In genomic region chr2:128733450-128733849, GRCh38 we compare ENCODE assay signal across 17 cellular contexts.
DNase-seq lines count a peak whose midpoint lies in the region; ATAC-seq and TF ChIP-seq lines count a peak whose summit lies in the region.
"Had no signal": no experiment of that assay in that cellular context is flagged by ENCODE, and none has a peak within 500 bp of the region (broad histone marks: within the 10 kb centered on the region; RNA-seq: fewer than 3 reads in every experiment).

No MANE protein-coding gene starts in this region.

- H3K27me3 ChIP-seq in BLaER1 (no peaks in the 10 kb centered on the region), RWPE2 (ENCODE audit: insufficient read depth, poor library complexity, severe bottlenecking) (no peaks in the 10 kb centered on the region), esophagus muscularis mucosa (peaks cover 0 to 37% (median 0%) of the 10 kb centered on the region in 4 donors), body of pancreas (peaks cover 0 to 4% of the 10 kb centered on the region in 2 donors)

- TF ChIP-seq CTCF in RWPE2 (IDR thresholded peaks at IDR 0.05; ENCODE audit: poor library complexity, severe bottlenecking): no peak
- no peak for TF ChIP-seq CTCF in esophagus muscularis mucosa (IDR thresholded peaks at IDR 0.05)
- no peak for TF ChIP-seq CTCF in body of pancreas (IDR thresholded peaks at IDR 0.05)

- WGBS in esophagus muscularis mucosa: 79% methylated on average over 5 of the region's 5 CpGs
- WGBS in body of pancreas, 2 donors: 70 to 79% methylated on average over 5 of the region's 5 CpGs

- H3K4me1 Mint-ChIP-seq in activated CD4-positive, alpha-beta T cell treated with anti-CD3 and anti-CD28 coated beads, Interleukin-2, amount 10 ng/mL, durations not matched to agents 7 days and 5 days: peaks cover 25% of the 10 kb centered on the region

- H3K4me3 Mint-ChIP-seq in activated CD4-positive, alpha-beta T cell treated with anti-CD3 and anti-CD28 coated beads, Interleukin-2, amount 10 ng/mL, durations not matched to agents 7 days and 5 days: no peak overlapping the region
- H3K4me3 Mint-ChIP-seq: CD4-positive, alpha-beta memory T cell; H9 had no signal

- H3K4me1 ChIP-seq in BLaER1 (peaks cover 62% of the 10 kb centered on the region), RWPE2 (ENCODE audit: insufficient read depth, poor library complexity, severe bottlenecking) (peaks cover 10% of the 10 kb centered on the region), esophagus muscularis mucosa (peaks cover 27 to 37% (median 32%) of the 10 kb centered on the region in 4 donors), body of pancreas (peaks cover 21% of the 10 kb centered on the region)

- H3K9me3 ChIP-seq in BLaER1 (no peaks in the 10 kb centered on the region), RWPE2 (ENCODE audit: severe bottlenecking) (peaks cover 6% of the 10 kb centered on the region), esophagus muscularis mucosa (no peaks in the 10 kb centered on the region), body of pancreas (no peaks in the 10 kb centered on the region)

- H3K9ac ChIP-seq in BLaER1: no peak overlapping the region; the same call in 1 of the 2 replicates

- DNase-seq in RWPE2 (ENCODE audit: low spot score): no peak
- DNase-seq in esophagus muscularis mucosa (ENCODE audit: extremely low spot score): peak; percentile 74
- no peak for DNase-seq in activated CD4-positive, alpha-beta T cell treated with anti-CD3 and anti-CD28 coated beads, Interleukin-2, amount 10 ng/mL, durations not matched to agents 7 days and 5 days
- no peak for DNase-seq in GOT3 (lab: John Stamatoyannopoulos, UW)
- no peak for DNase-seq in body of pancreas
- DNase-seq: Calu3; CD4-positive, alpha-beta memory T cell; DMS53; H9; NCI-H1048; NCI-H1436 treated with DMSO at 0.1 percent for 48 hours; NCI-H2029 treated with DMSO at 0.1 percent for 48 hours; NCI-H510A treated with DMSO at 0.1 percent for 48 hours; SHP77 treated with DMSO at 0.1 percent for 48 hours had no signal

- H3K9me3 Mint-ChIP-seq in activated CD4-positive, alpha-beta T cell treated with anti-CD3 and anti-CD28 coated beads, Interleukin-2, amount 10 ng/mL, durations not matched to agents 7 days and 5 days: peaks cover 7% of the 10 kb centered on the region

- H3K27me3 Mint-ChIP-seq in activated CD4-positive, alpha-beta T cell treated with anti-CD3 and anti-CD28 coated beads, Interleukin-2, amount 10 ng/mL, durations not matched to agents 7 days and 5 days: peaks cover 19% of the 10 kb centered on the region

- CTCF ChIA-PET in activated CD4-positive, alpha-beta T cell treated with anti-CD3 and anti-CD28 coated beads, Interleukin-2, amount 10 ng/mL, durations not matched to agents 7 days and 5 days (lab: Charles Lee): no interaction called here

- H3K4me3 ChIP-seq in BLaER1 (no peak overlapping the region), RWPE2 (ENCODE audit: severe bottlenecking) (no peak overlapping the region), esophagus muscularis mucosa (no peak overlapping the region), body of pancreas (no peak overlapping the region)

- TF ChIP-seq POLR2A in esophagus muscularis mucosa (IDR thresholded peaks at IDR 0.05; ENCODE audit: low read depth): no peak
- TF ChIP-seq POLR2A in body of pancreas (IDR thresholded peaks at IDR 0.05): no peak

- ATAC-seq in HG03175 (IDR thresholded peaks at IDR 0.05; ENCODE audit: unreplicated experiment): peak; percentile 5
- ATAC-seq in RWPE2 (ENCODE audit: low read depth): peak; percentile 9; the same call in 1 of the 3 replicates
- no peak for ATAC-seq in GM21515 (IDR thresholded peaks at IDR 0.05; ENCODE audit: unreplicated experiment)
- ATAC-seq in body of pancreas: no peak

- no peak for TF ChIP-seq EP300 in esophagus muscularis mucosa (IDR thresholded peaks at IDR 0.05)

- intact Hi-C loops in esophagus muscularis mucosa (cut with DNase I): loop anchor here (10.0 kb wide), 1 partner anchor 1121 kb away; no protein-coding TSS in a partner anchor
- intact Hi-C loops in body of pancreas (cut with DNase I): loop anchor here (10.0 kb wide), 1 partner anchor 419 kb away; the partner anchor contains the start of gene HS6ST1

- H3K27ac ChIP-seq in BLaER1: no peak overlapping the region
- H3K27ac ChIP-seq in RWPE2 (ENCODE audit: poor library complexity, severe bottlenecking): peak overlapping the region; percentile 30
- H3K27ac ChIP-seq in esophagus muscularis mucosa (replicated peaks in 1 of 4): no peak overlapping the region
- no peak overlapping the region for H3K27ac ChIP-seq in body of pancreas

- no peaks in the 10 kb centered on the region for H3K36me3 Mint-ChIP-seq in activated CD4-positive, alpha-beta T cell treated with anti-CD3 and anti-CD28 coated beads, Interleukin-2, amount 10 ng/mL, durations not matched to agents 7 days and 5 days (ENCODE audit: low read depth)
- H3K36me3 Mint-ChIP-seq: CD4-positive, alpha-beta memory T cell had no signal

- no peaks in the 10 kb centered on the region for H4K20me1 ChIP-seq in BLaER1

- no peaks in the 10 kb centered on the region for H3K36me3 ChIP-seq in BLaER1
- H3K36me3 ChIP-seq in RWPE2 (ENCODE audit: low read depth): no peaks in the 10 kb centered on the region
- no peaks in the 10 kb centered on the region for H3K36me3 ChIP-seq in esophagus muscularis mucosa
- no peaks in the 10 kb centered on the region for H3K36me3 ChIP-seq in body of pancreas (replicated peaks in 1 of 2; ENCODE audit: insufficient read depth in 1 of 2, low read depth in 2 of 2)

- H3K4me2 ChIP-seq in BLaER1: peak overlapping the region; percentile 88

- H3K27ac Mint-ChIP-seq in activated CD4-positive, alpha-beta T cell treated with anti-CD3 and anti-CD28 coated beads, Interleukin-2, amount 10 ng/mL, durations not matched to agents 7 days and 5 days: no peak overlapping the region
- H3K27ac Mint-ChIP-seq: CD4-positive, alpha-beta memory T cell; H9 had no signal

- POLR2A ChIA-PET in activated CD4-positive, alpha-beta T cell treated with anti-CD3 and anti-CD28 coated beads, Interleukin-2, amount 10 ng/mL, durations not matched to agents 7 days and 5 days (lab: Charles Lee): no interaction called here

Comparison
In these comparisons a context has a peak if more than half of its experiments do, and no peak if none do; other contexts are left out.
1. ATAC-seq: peak in HG03175 (single experiment) and RWPE2 (single experiment); none in GM21515 (single experiment) and body of pancreas (single experiment).